ENCODE assay signal across 23 cellular contexts in the genomic region with DNA sequence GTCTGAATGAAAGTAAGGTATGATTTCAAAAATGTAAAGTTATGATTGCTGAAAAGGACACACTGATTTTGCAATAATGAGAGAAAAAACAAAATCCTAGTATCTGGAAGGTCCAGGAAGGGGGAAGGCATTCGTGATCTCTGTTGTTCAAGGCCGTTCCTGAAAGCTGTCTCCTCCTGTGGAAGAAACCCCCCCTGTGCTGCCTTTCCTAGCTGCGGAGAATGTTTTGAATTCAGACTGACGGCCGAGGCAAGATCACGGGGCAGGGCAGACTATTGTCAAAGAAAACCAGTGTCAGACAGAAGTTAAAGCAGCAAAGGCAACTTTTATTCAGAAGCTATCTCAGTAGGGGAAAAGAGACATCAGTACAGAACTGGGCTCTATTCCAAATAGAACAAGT.
"Had no signal": no experiment of that assay in that cellular context is flagged by ENCODE, and none has a peak within 500 bp of the region (broad histone marks: within the 10 kb centered on the region; RNA-seq: fewer than 3 reads in every experiment).

No MANE protein-coding gene starts in this region.

- H3K4me3 Mint-ChIP-seq: activated CD4-positive, alpha-beta T cell treated with anti-CD3 and anti-CD28 coated beads, Interleukin-2, amount 10 ng/mL, durations not matched to agents 24 days and 14 days; activated CD8-positive, alpha-beta T cell treated with anti-CD3 and anti-CD28 coated beads, Interleukin-2, amount 10 ng/mL, durations not matched to agents 7 days and 5 days; activated T-cell treated with anti-CD3 and anti-CD28 coated beads, Interleukin-2, amount 50 U/mL, for 4 hours; mesothelial cell of epicardium; natural killer cell treated with Interleukin-12 subunit alpha and Interleukin-12 subunit beta and Interleukin-15 and Interleukin-18, amount 100 ng/mL, for 72 hours; stimulated activated naive B cell treated with anti-CD40 and anti-IgM and Interleukin-4, amounts not matched to agents 10 μg/mL and 1 μg/mL and 100 μg/mL, for 72 hours; T-cell had no signal

- H3K36me3 Mint-ChIP-seq: mesothelial cell of epicardium; natural killer cell treated with Interleukin-12 subunit alpha and Interleukin-12 subunit beta and Interleukin-15 and Interleukin-18, amount 100 ng/mL, for 72 hours; stimulated activated naive B cell treated with anti-CD40 and anti-IgM and Interleukin-4, amounts not matched to agents 10 μg/mL and 1 μg/mL and 100 μg/mL, for 72 hours; T-cell had no signal

- H3K4me1 Mint-ChIP-seq: activated CD4-positive, alpha-beta T cell treated with anti-CD3 and anti-CD28 coated beads, Interleukin-2, amount 10 ng/mL, durations not matched to agents 24 days and 14 days; stimulated activated naive B cell treated with anti-CD40 and anti-IgM and Interleukin-4, amounts not matched to agents 10 μg/mL and 1 μg/mL and 100 μg/mL, for 72 hours; T-cell had no signal

- H3K27ac ChIP-seq: adrenal gland, lower lobe of right lung, ovary, spleen, upper lobe of right lung had no signal

- H3K27me3 ChIP-seq: adrenal gland, ovary had no signal

- H3K27ac Mint-ChIP-seq: activated CD4-positive, alpha-beta T cell treated with anti-CD3 and anti-CD28 coated beads, Interleukin-2, amount 10 ng/mL, durations not matched to agents 24 days and 14 days; activated CD8-positive, alpha-beta T cell treated with anti-CD3 and anti-CD28 coated beads, Interleukin-2, amount 10 ng/mL, durations not matched to agents 7 days and 5 days; mesothelial cell of epicardium; natural killer cell treated with Interleukin-12 subunit alpha and Interleukin-12 subunit beta and Interleukin-15 and Interleukin-18, amount 100 ng/mL, for 72 hours; stimulated activated naive B cell treated with anti-CD40 and anti-IgM and Interleukin-4, amounts not matched to agents 10 μg/mL and 1 μg/mL and 100 μg/mL, for 72 hours; T-cell had no signal

- H3K4me3 ChIP-seq: adrenal gland, lower lobe of right lung, ovary, spleen, upper lobe of right lung had no signal

- H3K9ac ChIP-seq: SK-N-SH had no signal

- H3K36me3 ChIP-seq: adrenal gland, lower lobe of right lung, ovary, spleen, upper lobe of right lung had no signal

- DNase-seq: activated CD4-positive, alpha-beta T cell treated with anti-CD3 and anti-CD28 coated beads, Interleukin-2, amount 10 ng/mL, durations not matched to agents 24 days and 14 days; activated CD4-positive, CD25-positive, alpha-beta regulatory T cell; activated CD8-positive, alpha-beta memory T cell treated with anti-CD3 and anti-CD28 coated beads, Interleukin-2, amount 50 U/mL, for 4 hours; activated CD8-positive, alpha-beta T cell treated with anti-CD3 and anti-CD28 coated beads, Interleukin-2, amount 10 ng/mL, durations not matched to agents 7 days and 5 days; activated naive CD4-positive, alpha-beta T cell treated with anti-CD3 and anti-CD28 coated beads, Interleukin-2, amount 50 U/mL, for 16 hours; activated T-cell treated with anti-CD3 and anti-CD28 coated beads, Interleukin-2, amount 50 U/mL, for 4 hours; cerebellar nuclear complex; dermis blood vessel endothelial cell; effector memory CD4-positive, alpha-beta T cell; left colon; lower lobe of right lung; ovary; SK-N-SH; spleen; stimulated activated naive B cell treated with anti-CD40 and anti-IgM and Interleukin-4, amounts not matched to agents 10 μg/mL and 1 μg/mL and 100 μg/mL, for 72 hours; T-cell; T-helper 9 cell; upper lobe of right lung had no signal

- H3K4me1 ChIP-seq: adrenal gland, lower lobe of right lung, spleen, upper lobe of right lung had no signal

- H3K9me3 Mint-ChIP-seq: activated CD4-positive, alpha-beta T cell treated with anti-CD3 and anti-CD28 coated beads, Interleukin-2, amount 10 ng/mL, durations not matched to agents 24 days and 14 days; activated T-cell treated with anti-CD3 and anti-CD28 coated beads, Interleukin-2, amount 50 U/mL, for 4 hours; mesothelial cell of epicardium; natural killer cell treated with Interleukin-12 subunit alpha and Interleukin-12 subunit beta and Interleukin-15 and Interleukin-18, amount 100 ng/mL, for 72 hours; stimulated activated naive B cell treated with anti-CD40 and anti-IgM and Interleukin-4, amounts not matched to agents 10 μg/mL and 1 μg/mL and 100 μg/mL, for 72 hours; T-cell had no signal

- H3K27me3 Mint-ChIP-seq: activated CD4-positive, alpha-beta T cell treated with anti-CD3 and anti-CD28 coated beads, Interleukin-2, amount 10 ng/mL, durations not matched to agents 24 days and 14 days had no signal

- ATAC-seq: activated CD8-positive, alpha-beta T cell treated with anti-CD3 and anti-CD28 coated beads, Interleukin-2, amount 10 ng/mL, durations not matched to agents 7 days and 5 days; activated T-cell treated with anti-CD3 and anti-CD28 coated beads, Interleukin-2, amount 50 U/mL, for 4 hours; left colon; stimulated activated naive B cell treated with anti-CD40 and anti-IgM and Interleukin-4, amounts not matched to agents 10 μg/mL and 1 μg/mL and 100 μg/mL, for 72 hours; T-cell; upper lobe of right lung had no signal

- H3K9me3 ChIP-seq: adrenal gland, lower lobe of right lung, ovary, SK-N-SH, spleen, upper lobe of right lung had no signal

- H3K4me2 ChIP-seq: SK-N-SH had no signal

- FAIRE-seq: bronchial epithelial cell, islet of Langerhans had no signal
